11 cellular contexts compared by ENCODE assay signal in the genomic region with DNA sequence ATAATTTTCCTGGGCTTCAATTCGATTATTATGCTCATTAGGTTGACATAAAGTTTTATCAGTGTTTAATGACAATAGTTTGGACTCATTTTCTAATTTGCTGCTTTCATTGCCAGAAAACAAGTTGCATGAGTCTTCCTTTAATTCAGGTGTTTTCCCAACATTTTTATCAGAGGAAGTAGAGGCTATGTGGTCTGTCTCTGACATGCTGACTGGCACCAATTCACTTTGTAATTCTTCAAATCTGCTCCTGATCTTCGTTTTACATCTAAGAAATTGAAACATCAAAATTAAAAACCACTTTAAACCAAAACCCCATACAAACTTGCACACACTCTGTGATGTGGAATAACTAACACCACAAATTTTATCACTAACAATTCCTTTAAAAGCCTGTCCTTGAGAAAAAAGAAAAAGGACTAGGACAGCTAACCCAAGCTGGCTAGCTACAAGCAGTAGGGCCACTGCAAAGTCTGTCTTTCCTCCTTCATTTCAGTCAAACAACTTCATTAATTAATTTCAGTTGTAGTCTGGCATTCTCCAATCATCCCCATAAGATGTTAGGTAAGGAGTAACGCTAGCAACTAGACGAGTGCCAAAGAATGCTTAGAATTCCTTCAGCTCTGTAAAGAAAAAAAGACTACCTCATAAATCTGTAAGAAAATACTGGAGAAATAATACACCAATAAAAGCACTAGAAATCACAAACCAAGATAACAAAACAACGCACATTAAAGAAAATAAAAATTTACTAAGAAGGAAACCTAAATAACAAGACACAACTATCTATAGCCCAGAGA. TPM values are rescaled to one million over a fixed set of nuclear protein-coding genes. Genes with fewer than 3 reads are reported as not detected.
DNase-seq lines count a peak whose midpoint lies in the region; FAIRE-seq and TF ChIP-seq lines count a peak whose summit lies in the region.
"Had no signal": no experiment of that assay in that cellular context is flagged by ENCODE, and none has a peak within 500 bp of the region (broad histone marks: within the 10 kb centered on the region; RNA-seq: fewer than 3 reads in every experiment).

No MANE protein-coding gene starts in this region.

- H3K27ac ChIP-seq in SK-N-SH (ENCODE audit: low read depth in 2 of 2, low read length in 1 of 2) (peak overlapping the region; percentile 18 to 58; a peak in 3 of 4 replicates), sigmoid colon (peak overlapping the region; percentile 4 to 39 (median 28))

- 71% methylated on average over 5 of the region's 5 CpGs for WGBS in SK-N-SH (ENCODE audit: low lambda C conversion rate)
- 76 to 78% methylated on average over 5 of the region's 5 CpGs for WGBS in sigmoid colon, 2 donors

- TF ChIP-seq POLR2A in sigmoid colon (IDR thresholded peaks at IDR 0.05) = no peak

- H3K9me2 ChIP-seq in SK-N-SH = no peaks in the 10 kb centered on the region

- POLR2A ChIA-PET in SK-N-SH (lab: Yijun Ruan, JAX) = no interaction called here

- no peak for FAIRE-seq in urothelium cell line (lab: Jason Lieb, UNC)

- no peak overlapping the region for H3K9ac ChIP-seq in SK-N-SH

- intact Hi-C loops in sigmoid colon (cut with DNase I) = no loop called here

- H3K4me2 ChIP-seq in SK-N-SH = no peak overlapping the region

- TF ChIP-seq CTCF in SK-N-SH (IDR thresholded peaks at IDR 0.05) (no peak), fibroblast of villous mesenchyme (IDR thresholded peaks at IDR 0.05; ENCODE audit: insufficient read depth, low read depth, low read length) (no peak), sigmoid colon (IDR thresholded peaks at IDR 0.05) (no peak)

- no peak for TF ChIP-seq RAD21 in SK-N-SH (IDR thresholded peaks at IDR 0.05; ENCODE audit: low read length)

- H3K36me3 ChIP-seq in SK-N-SH (replicated peaks in 1 of 2; ENCODE audit: control insufficient read depth in 1 of 2, insufficient read depth in 2 of 2, low read length in 1 of 2) (peaks cover 9 to 14% of the 10 kb centered on the region in 2 experiments), sigmoid colon (no peaks in the 10 kb centered on the region)

- no peak for TF ChIP-seq EP300 in SK-N-SH (IDR thresholded peaks at IDR 0.05; ENCODE audit: borderline replicate concordance in 1 of 2, low read depth in 1 of 2, low read length in 1 of 2)
- TF ChIP-seq EP300 in sigmoid colon (IDR thresholded peaks at IDR 0.05) = no peak

- peaks cover 30% of the 10 kb centered on the region; the same call in 1 of the 2 replicates for H3K79me2 ChIP-seq in SK-N-SH (ENCODE audit: insufficient read depth)

- CTCF ChIA-PET in SK-N-SH (lab: Yijun Ruan, JAX) = interaction anchor here (1.2 kb wide), 1 partner anchor 33 kb away, joined by 3 read pairs; no protein-coding TSS in a partner anchor

- H2AFZ ChIP-seq in SK-N-SH (ENCODE audit: low read depth) = no peak overlapping the region

- no peaks in the 10 kb centered on the region for H3F3A ChIP-seq in SK-N-SH (replicated peaks; ENCODE audit: insufficient read depth)

- H3K27me3 ChIP-seq in SK-N-SH (ENCODE audit: insufficient read depth) = no peaks in the 10 kb centered on the region
- H3K27me3 ChIP-seq in sigmoid colon = no peaks in the 10 kb centered on the region

- H3K9me3 ChIP-seq in SK-N-SH (no peaks in the 10 kb centered on the region), sigmoid colon (no peaks in the 10 kb centered on the region)

- DNase-seq in GM04503 (ENCODE audit: low read depth) (peak; percentile 48), SK-N-SH (no peak), fibroblast of villous mesenchyme (ENCODE audit: low read depth) (peak; percentile 34), sigmoid colon (no peak), NCI-H2227 treated with DMSO at 0.1 percent for 48 hours (lab: John Stamatoyannopoulos, UW) (no peak), glomerular visceral epithelial cell (ENCODE audit: extremely low spot score) (no peak), urothelium cell line (ENCODE audit: low spot score) (no peak)
- DNase-seq: activated CD4-positive, alpha-beta memory T cell treated with anti-CD3 and anti-CD28 coated beads for 36 hours; left ventricle myocardium superior; stimulated activated CD4-positive, alpha-beta T cell treated with anti-CD3 and anti-CD28 coated beads, Interleukin-4, amount 100 ng/mL, for 1 hour; T-helper 1 cell had no signal

- H4K20me1 ChIP-seq in SK-N-SH (ENCODE audit: insufficient read depth) = no peaks in the 10 kb centered on the region

- H3K4me1 ChIP-seq in SK-N-SH (ENCODE audit: control insufficient read depth in 1 of 2, insufficient read depth in 2 of 2, low read depth in 1 of 2, low read length in 1 of 2) = no peaks in the 10 kb centered on the region; a peak in 1 of 4 replicates
- peaks cover 0 to 28% (median 19%) of the 10 kb centered on the region in 4 donors for H3K4me1 ChIP-seq in sigmoid colon

- H3K4me3 ChIP-seq in SK-N-SH (ENCODE audit: low read depth in 2 of 2, low read length in 1 of 2) (no peak overlapping the region), fibroblast of villous mesenchyme (ENCODE audit: low read depth, low read length) (no peak overlapping the region), sigmoid colon (no peak overlapping the region)

TF ChIP-seq in SK-N-SH, 30 proteins besides CTCF, POLR2A, EP300 and RAD21:
- TF ChIP-seq NRF1 (IDR thresholded peaks at IDR 0.05; ENCODE audit: low read depth, low read length) (no peak), TCF12 (IDR thresholded peaks at IDR 0.05) (0 out of 2 replicates have a peak, but pooled peaks have one; percentile 10), RCOR1 (IDR thresholded peaks at IDR 0.05; ENCODE audit: low read length) (no peak)
- TF ChIP-seq, protein P1, sequence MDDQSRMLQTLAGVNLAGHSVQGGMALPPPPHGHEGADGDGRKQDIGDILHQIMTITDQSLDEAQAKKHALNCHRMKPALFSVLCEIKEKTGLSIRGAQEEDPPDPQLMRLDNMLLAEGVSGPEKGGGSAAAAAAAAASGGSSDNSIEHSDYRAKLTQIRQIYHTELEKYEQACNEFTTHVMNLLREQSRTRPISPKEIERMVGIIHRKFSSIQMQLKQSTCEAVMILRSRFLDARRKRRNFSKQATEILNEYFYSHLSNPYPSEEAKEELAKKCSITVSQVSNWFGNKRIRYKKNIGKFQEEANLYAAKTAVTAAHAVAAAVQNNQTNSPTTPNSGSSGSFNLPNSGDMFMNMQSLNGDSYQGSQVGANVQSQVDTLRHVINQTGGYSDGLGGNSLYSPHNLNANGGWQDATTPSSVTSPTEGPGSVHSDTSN (IDR thresholded peaks at IDR 0.05) = 0 out of 2 replicates have a peak, but pooled peaks have one; percentile 10

RNA-seq across cellular contexts. Expression of gene CCDC186, which starts 10.7 kb away (rescaled TPM):
- 1.3 and 1.6 TPM in 2 replicates for polyA plus RNA-seq in SK-N-SH (2012; rRNA removed)
- polyA plus RNA-seq in SK-N-SH (2012; cell fraction: cytosol; rRNA removed) = 1.3 and 1.7 TPM in 2 replicates
- 1.9 and 2.7 TPM in 2 replicates for polyA plus RNA-seq in SK-N-SH (2012; cell fraction: nucleus; rRNA removed)
- 15.1 and 22.0 TPM in 2 replicates for total RNA-seq in fibroblast of villous mesenchyme
- total RNA-seq in sigmoid colon = 10 to 100 TPM; 17.6 to 27.1 (median 23.9) TPM
- 10 to 100 TPM in 1 of 3 donors, 1 to 10 TPM in 2; 9.6 to 16.0 (median 9.9) TPM for polyA plus RNA-seq in sigmoid colon

RNA-seq across cellular contexts. Expression of gene TDRD1, which starts 15.9 kb away (rescaled TPM):
- polyA plus RNA-seq in SK-N-SH (2012; rRNA removed) = not detected in 2 replicates
- polyA plus RNA-seq in SK-N-SH (2012; cell fraction: cytosol; rRNA removed) = not detected in 2 replicates
- polyA plus RNA-seq in SK-N-SH (2012; cell fraction: nucleus; rRNA removed) = not detected in 2 replicates
- 0.43 and 0.64 TPM in 2 replicates for total RNA-seq in fibroblast of villous mesenchyme
- total RNA-seq in sigmoid colon = under 1 TPM in 3 of 4 donors, not detected in 1; under 0.01 to 0.28 (median 0.16) TPM
- under 1 TPM in 1 of 3 donors, not detected in 2; 0.17 TPM for polyA plus RNA-seq in sigmoid colon

Comparison
In these comparisons a context has a peak if more than half of its experiments do, and no peak if none do; other contexts are left out.
1. DNase-seq: peak in GM04503 (single experiment) and fibroblast of villous mesenchyme (single experiment); none in SK-N-SH (single experiment), sigmoid colon (single experiment), NCI-H2227 treated with DMSO at 0.1 percent for 48 hours (single experiment), glomerular visceral epithelial cell (single experiment) and urothelium cell line (single experiment).